12 cellular contexts compared by ENCODE assay signal in the genomic region with DNA sequence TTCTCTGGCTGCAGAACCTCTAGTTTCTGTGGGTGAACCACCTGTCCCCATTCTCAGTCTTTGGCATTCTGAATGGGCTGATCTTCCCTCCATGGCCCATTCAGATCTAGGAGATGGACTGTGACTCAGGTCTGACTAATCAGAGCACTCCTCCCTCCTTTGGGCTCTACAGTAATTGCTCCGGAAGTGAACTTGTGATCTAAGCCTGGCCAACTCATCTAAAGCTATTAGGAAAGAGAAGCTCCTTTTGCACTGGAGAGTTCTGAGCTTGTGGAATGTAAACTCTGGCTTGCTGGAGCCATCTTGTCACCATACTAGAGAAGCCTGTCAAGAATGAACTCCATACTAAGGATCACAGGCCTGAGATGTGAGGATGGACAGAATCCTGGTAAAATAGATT.
A peak's percentile ranks its signal among the peaks of the same experiment; 100 is the strongest.
DNase-seq lines count a peak whose midpoint lies in the region; ATAC-seq and TF ChIP-seq lines count a peak whose summit lies in the region.
"Had no signal": no experiment of that assay in that cellular context is flagged by ENCODE, and none has a peak within 500 bp of the region (broad histone marks: within the 10 kb centered on the region; RNA-seq: fewer than 3 reads in every experiment).

No MANE protein-coding gene starts in this region.

- no peaks in the 10 kb centered on the region for H3K36me3 Mint-ChIP-seq in Calu3 (ENCODE audit: insufficient read depth, unreplicated experiment)
- no peaks in the 10 kb centered on the region for H3K36me3 Mint-ChIP-seq in effector memory CD8-positive, alpha-beta T cell (ENCODE audit: insufficient read depth)
- H3K36me3 Mint-ChIP-seq in naive thymus-derived CD8-positive, alpha-beta T cell = peaks cover 0 to 5% (median 0%) of the 10 kb centered on the region in 3 donors

- no peak overlapping the region for H3K4me3 ChIP-seq in mammary epithelial cell (replicated peaks in 1 of 3; ENCODE audit: insufficient read depth in 1 of 3, low read depth in 2 of 3, low read length in 3 of 3)

- DNase-seq in Calu3 (peak; percentile 6), M059J (ENCODE audit: low read depth) (peak; percentile 95), mammary epithelial cell (peak; percentile 4), non-pigmented ciliary epithelial cell (ENCODE audit: low read depth) (peak; percentile 46), cortex of kidney (lab: John Stamatoyannopoulos, UW) (no peak), NK-92 (lab: John Stamatoyannopoulos, UW; ENCODE audit: unreplicated experiment) (no peak)
- no peak for DNase-seq in effector memory CD8-positive, alpha-beta T cell
- no peak for DNase-seq in naive thymus-derived CD8-positive, alpha-beta T cell
- DNase-seq: activated T-cell treated with anti-CD3 and anti-CD28 coated beads, Interleukin-2, amount 50 U/mL, for 4 hours; effector memory CD4-positive, alpha-beta T cell; NCI-H774 had no signal

- no peaks in the 10 kb centered on the region for H3K4me1 ChIP-seq in mammary epithelial cell (ENCODE audit: insufficient read depth, low read length)

- TF ChIP-seq CTCF in Calu3 (IDR thresholded peaks at IDR 0.05; ENCODE audit: unreplicated experiment) = no peak
- no peak for TF ChIP-seq CTCF in mammary epithelial cell (conservative IDR thresholded peaks at IDR 0.05 in 1 of 2, IDR thresholded peaks at IDR 0.05 in 1 of 2; ENCODE audit: extremely low read depth in 1 of 2, insufficient read depth in 1 of 2, low read depth in 1 of 2, low read length in 2 of 2)

- peaks cover 4% of the 10 kb centered on the region for H3K9me3 ChIP-seq in mammary epithelial cell (replicated peaks; ENCODE audit: insufficient read depth, low read length)

- H3K4me3 Mint-ChIP-seq in Calu3 (ENCODE audit: low read depth, unreplicated experiment) = no peak overlapping the region
- no peak overlapping the region for H3K4me3 Mint-ChIP-seq in effector memory CD8-positive, alpha-beta T cell
- no peak overlapping the region for H3K4me3 Mint-ChIP-seq in naive thymus-derived CD8-positive, alpha-beta T cell
- H3K4me3 Mint-ChIP-seq: activated T-cell treated with anti-CD3 and anti-CD28 coated beads, Interleukin-2, amount 50 U/mL, for 4 hours had no signal

- BruUV-seq in Calu3 (replicated peaks; lab: Mats Ljungman, UMichigan) (no TSS peak), mammary epithelial cell (replicated peaks; lab: Mats Ljungman, UMichigan) (no TSS peak)

- H3K4me1 Mint-ChIP-seq in Calu3 (ENCODE audit: low read depth, unreplicated experiment) = no peaks in the 10 kb centered on the region
- H3K4me1 Mint-ChIP-seq in effector memory CD8-positive, alpha-beta T cell (ENCODE audit: low read depth in 2 of 2) = no peaks in the 10 kb centered on the region
- peaks cover 0 to 3% (median 0%) of the 10 kb centered on the region in 4 donors for H3K4me1 Mint-ChIP-seq in naive thymus-derived CD8-positive, alpha-beta T cell

- no peak overlapping the region for H3K27ac Mint-ChIP-seq in Calu3 (ENCODE audit: unreplicated experiment)
- no peak overlapping the region for H3K27ac Mint-ChIP-seq in effector memory CD8-positive, alpha-beta T cell
- H3K27ac Mint-ChIP-seq in naive thymus-derived CD8-positive, alpha-beta T cell = no peak overlapping the region

- H3K79me2 ChIP-seq in mammary epithelial cell (ENCODE audit: insufficient read depth, low read length) = no peaks in the 10 kb centered on the region

- no peak for ATAC-seq in effector memory CD8-positive, alpha-beta T cell (replicated peaks)
- no peak for ATAC-seq in naive thymus-derived CD8-positive, alpha-beta T cell
- ATAC-seq: activated CD4-positive, CD25-positive, alpha-beta regulatory T cell treated with anti-CD3 and anti-CD28 coated beads, Interleukin-2, amount 50 U/mL, for 24 hours; activated T-cell treated with anti-CD3 and anti-CD28 coated beads, Interleukin-2, amount 50 U/mL, for 4 hours had no signal

- POLR2A ChIA-PET in naive thymus-derived CD8-positive, alpha-beta T cell (lab: Charles Lee) = no interaction called here

- no peak overlapping the region for H3K27ac ChIP-seq in mammary epithelial cell (ENCODE audit: insufficient read depth, low read depth, low read length)

- H3K9me3 Mint-ChIP-seq in Calu3 (ENCODE audit: low read depth, unreplicated experiment) = peaks cover 5% of the 10 kb centered on the region
- H3K9me3 Mint-ChIP-seq in effector memory CD8-positive, alpha-beta T cell = peaks cover 6 to 8% of the 10 kb centered on the region in 2 donors
- peaks cover 0 to 19% (median 4%) of the 10 kb centered on the region in 9 donors for H3K9me3 Mint-ChIP-seq in naive thymus-derived CD8-positive, alpha-beta T cell

- H3K4me2 ChIP-seq in mammary epithelial cell (ENCODE audit: insufficient read depth, low read depth, low read length) = no peak overlapping the region

- no peak overlapping the region for H2AFZ ChIP-seq in mammary epithelial cell (ENCODE audit: low read depth, low read length)

- dilution Hi-C loops in mammary epithelial cell (cut with HindIII; ENCODE audit: low sequenced_read_pairs) = no loop called here

- H3K36me3 ChIP-seq in mammary epithelial cell (ENCODE audit: insufficient read depth, low read length) = no peaks in the 10 kb centered on the region

- H3K9ac ChIP-seq in mammary epithelial cell (ENCODE audit: insufficient read depth, low read length) = no peak overlapping the region

- in situ Hi-C loops in mammary epithelial cell (cut with MboI; ENCODE audit: low sequenced_read_pairs in 2 of 2) = no loop called here

- intact Hi-C loops in Calu3 (cut with micrococcal nuclease; ENCODE audit: unreplicated experiment) (no loop called here), mammary epithelial cell (cut with micrococcal nuclease) (no loop called here)

- H4K20me1 ChIP-seq in mammary epithelial cell (ENCODE audit: insufficient read depth, low read length) = no peaks in the 10 kb centered on the region

- CTCF ChIA-PET in Calu3 (lab: Charles Lee) (interaction anchor here (0.6 to 1.1 kb wide), 2 partner anchors 9 to 178 kb away, joined by 3 to 4 read pairs; no protein-coding TSS in a partner anchor), mammary epithelial cell (lab: Charles Lee; ENCODE audit: low non-redundant PET) (no interaction called here)

- 60% methylated on average over 1 of the region's 1 CpG for WGBS in mammary epithelial cell (ENCODE audit: low coverage, missing lambda C conversion rate)

- H3K27me3 Mint-ChIP-seq in Calu3 (ENCODE audit: unreplicated experiment) = no peaks in the 10 kb centered on the region
- H3K27me3 Mint-ChIP-seq in effector memory CD8-positive, alpha-beta T cell = no peaks in the 10 kb centered on the region
- peaks cover 0 to 18% (median 0%) of the 10 kb centered on the region in 5 donors for H3K27me3 Mint-ChIP-seq in naive thymus-derived CD8-positive, alpha-beta T cell

- no peaks in the 10 kb centered on the region for H3K27me3 ChIP-seq in mammary epithelial cell (ENCODE audit: insufficient read depth, low read length)

Comparison
In these comparisons a context has a peak if more than half of its experiments do, and no peak if none do; other contexts are left out.
1. DNase-seq: peak in Calu3 (single experiment), M059J (single experiment), mammary epithelial cell (single experiment) and non-pigmented ciliary epithelial cell (single experiment); none in cortex of kidney (single experiment), effector memory CD8-positive, alpha-beta T cell (0 of 3), naive thymus-derived CD8-positive, alpha-beta T cell (0 of 10) and NK-92 (single experiment).